17 cellular contexts compared by ENCODE assay signal in genomic region chr11:56521955-56522354, GRCh38.
DNase-seq lines count a peak whose midpoint lies in the region; ATAC-seq and TF ChIP-seq lines count a peak whose summit lies in the region.
"Had no signal": no experiment of that assay in that cellular context is flagged by ENCODE, and none has a peak within 500 bp of the region (broad histone marks: within the 10 kb centered on the region; RNA-seq: fewer than 3 reads in every experiment).

No MANE protein-coding gene starts in this region.

- in situ Hi-C loops in KBM-7 (cut with MboI; ENCODE audit: low pct_unique_long_range_greater_than_20kb, low sequenced_read_pairs), result no loop called here

- H3K4me1 ChIP-seq in RWPE2 (ENCODE audit: insufficient read depth, poor library complexity, severe bottlenecking), result no peaks in the 10 kb centered on the region

- no peaks in the 10 kb centered on the region for H3K9me3 ChIP-seq in RWPE2 (ENCODE audit: severe bottlenecking)

- peaks cover 7% of the 10 kb centered on the region for H3K27me3 Mint-ChIP-seq in nephron progenitor cell (ENCODE audit: low read depth, poor library complexity)
- H3K27me3 Mint-ChIP-seq: effector memory CD8-positive, alpha-beta T cell had no signal

- peak; percentile 37 for TF ChIP-seq CTCF in RWPE2 (IDR thresholded peaks at IDR 0.05; ENCODE audit: poor library complexity, severe bottlenecking)
- TF ChIP-seq CTCF in nephron progenitor cell (IDR thresholded peaks at IDR 0.05), result peak; percentile 15

- ATAC-seq in RWPE2 (ENCODE audit: low read depth) (no peak), HG03354 (IDR thresholded peaks at IDR 0.05; ENCODE audit: poor library complexity, severe bottlenecking, unreplicated experiment) (no peak)
- ATAC-seq: effector memory CD8-positive, alpha-beta T cell had no signal

- DNase-seq in DMS153 treated with DMSO at 0.1 percent for 48 hours (lab: John Stamatoyannopoulos, UW; ENCODE audit: unreplicated experiment) (peak; percentile 4), DMS153 (lab: John Stamatoyannopoulos, UW) (no peak), KBM-7 (peak; percentile 9), RWPE2 (ENCODE audit: low spot score) (no peak), nephron progenitor cell (no peak), NCI-H2029 (lab: John Stamatoyannopoulos, UW) (no peak), amniotic stem cell (lab: John Stamatoyannopoulos, UW) (no peak)
- DNase-seq: activated CD8-positive, alpha-beta memory T cell treated with anti-CD3 and anti-CD28 coated beads for 24 hours; activated naive CD4-positive, alpha-beta T cell; brain microvascular endothelial cell; effector memory CD8-positive, alpha-beta T cell; foreskin melanocyte; Kasumi-1; kidney; stimulated activated CD4-positive, alpha-beta T cell treated with anti-CD3 and anti-CD28 coated beads, Interleukin-12 subunit alpha, Interleukin-12 subunit beta, amount 100 ng/mL, for 4 hours; substantia nigra had no signal

- H3K36me3 ChIP-seq in RWPE2 (ENCODE audit: low read depth), result no peaks in the 10 kb centered on the region
- H3K36me3 ChIP-seq: brain microvascular endothelial cell had no signal

- no peak overlapping the region for H3K4me3 ChIP-seq in RWPE2 (ENCODE audit: severe bottlenecking)

- H3K27me3 ChIP-seq in RWPE2 (ENCODE audit: insufficient read depth, poor library complexity, severe bottlenecking), result no peaks in the 10 kb centered on the region
- H3K27me3 ChIP-seq: brain microvascular endothelial cell had no signal

- no peaks in the 10 kb centered on the region for H3K9me3 Mint-ChIP-seq in nephron progenitor cell

- H3K36me3 Mint-ChIP-seq in nephron progenitor cell (ENCODE audit: low read depth), result no peaks in the 10 kb centered on the region

- no peak overlapping the region for H3K4me3 Mint-ChIP-seq in nephron progenitor cell
- H3K4me3 Mint-ChIP-seq: effector memory CD8-positive, alpha-beta T cell had no signal

- no peak overlapping the region for H3K27ac Mint-ChIP-seq in nephron progenitor cell
- H3K27ac Mint-ChIP-seq: effector memory CD8-positive, alpha-beta T cell had no signal

- H3K4me1 Mint-ChIP-seq in nephron progenitor cell, result no peaks in the 10 kb centered on the region

- no peak overlapping the region for H3K27ac ChIP-seq in RWPE2 (ENCODE audit: poor library complexity, severe bottlenecking)
- H3K27ac ChIP-seq: brain microvascular endothelial cell had no signal

Comparison
In these comparisons a context has a peak if more than half of its experiments do, and no peak if none do; other contexts are left out.
1. DNase-seq: peak in DMS153 treated with DMSO at 0.1 percent for 48 hours (single experiment) and KBM-7 (single experiment); none in DMS153 (single experiment), RWPE2 (single experiment), nephron progenitor cell (single experiment), NCI-H2029 (single experiment) and amniotic stem cell (single experiment).